ENCODE assay signal across 30 cellular contexts in the genomic region with DNA sequence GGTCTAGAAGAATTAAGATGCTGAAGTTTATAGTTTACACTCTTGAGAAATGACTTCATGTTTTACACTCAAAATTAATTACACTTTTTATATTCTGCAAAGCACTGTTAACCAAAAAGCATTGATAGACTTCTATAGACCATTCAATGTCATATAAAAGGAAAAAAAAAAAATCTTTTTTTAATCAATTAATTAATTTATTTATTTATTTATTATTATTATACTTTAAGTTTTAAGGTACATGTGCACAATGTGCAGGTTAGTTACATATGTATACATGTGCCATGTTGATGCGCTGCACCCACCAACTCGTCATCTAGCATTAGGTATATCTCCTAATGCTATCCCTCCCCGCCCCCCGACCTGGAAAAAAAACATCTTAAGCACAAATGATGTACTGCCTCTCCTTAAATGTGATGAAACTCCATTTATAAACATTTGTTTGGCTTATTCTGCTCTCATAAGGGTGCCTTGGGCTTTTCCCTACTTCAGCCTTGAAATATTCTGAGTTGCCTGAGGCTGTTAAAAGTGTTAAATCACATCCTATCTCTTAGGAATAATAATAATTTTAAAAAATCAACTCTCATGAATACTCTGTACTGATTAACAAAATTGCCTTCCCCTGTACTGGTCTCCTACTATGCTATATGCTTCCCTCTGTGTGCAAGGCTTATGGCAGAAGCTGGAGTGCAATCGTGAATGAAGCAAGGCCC.
"Had no signal": no experiment of that assay in that cellular context is flagged by ENCODE, and none has a peak within 500 bp of the region (broad histone marks: within the 10 kb centered on the region; RNA-seq: fewer than 3 reads in every experiment).

No MANE protein-coding gene starts in this region.

- H3K4me1 ChIP-seq: pancreas, prostate gland, testis, thyroid gland, transverse colon, vagina had no signal

- H3K9me3 Mint-ChIP-seq: mesothelial cell of epicardium, nephron progenitor cell had no signal

- H3K27me3 Mint-ChIP-seq: naive B cell; stimulated activated memory B cell treated with anti-CD40 and anti-IgM and Interleukin-4, amounts not matched to agents 10 μg/mL and 1 μg/mL and 100 μg/mL, for 72 hours had no signal

- H3K4me3 ChIP-seq: lower lobe of right lung, pancreas, prostate gland, skin epidermis, stomach, testis, thyroid gland, transverse colon, upper lobe of left lung, vagina had no signal

- H3K9me3 ChIP-seq: lower lobe of right lung, pancreas, prostate gland, stomach, testis, thyroid gland, transverse colon, upper lobe of left lung, vagina had no signal

- H3K36me3 Mint-ChIP-seq: mesothelial cell of epicardium; naive B cell; natural killer cell; stimulated activated memory B cell treated with anti-CD40 and anti-IgM and Interleukin-4, amounts not matched to agents 10 μg/mL and 1 μg/mL and 100 μg/mL, for 72 hours had no signal

- DNase-seq: hippocampal formation; kidney glomerular epithelial cell; left cardiac atrium; lower lobe of right lung; mammary epithelial cell; mesenchymal stem cell; naive B cell; natural killer cell; nephron progenitor cell; nucleus accumbens; pancreas; posterior cingulate gyrus; retina; right cardiac atrium; stimulated activated CD4-positive, alpha-beta T cell treated with anti-CD3 and anti-CD28 coated beads, Interleukin-4, amount 100 ng/mL, for 24 hours; stimulated activated CD8-positive, alpha-beta memory T cell treated with anti-CD3 and anti-CD28 coated beads, Interleukin-4, amount 100 ng/mL, for 48 hours; stimulated activated naive CD4-positive, alpha-beta T cell treated with Interleukin-2 at 50 U/mL for 16 hours; stomach; testis; thyroid gland; transverse colon; upper lobe of left lung had no signal

- H3K36me3 ChIP-seq: lower lobe of right lung, pancreas, prostate gland, stomach, thyroid gland, transverse colon, upper lobe of left lung, vagina had no signal

- H3K4me1 Mint-ChIP-seq: naive B cell; natural killer cell; stimulated activated memory B cell treated with anti-CD40 and anti-IgM and Interleukin-4, amounts not matched to agents 10 μg/mL and 1 μg/mL and 100 μg/mL, for 72 hours had no signal

- H3K27ac Mint-ChIP-seq: mesothelial cell of epicardium; naive B cell; natural killer cell; nephron progenitor cell; stimulated activated memory B cell treated with anti-CD40 and anti-IgM and Interleukin-4, amounts not matched to agents 10 μg/mL and 1 μg/mL and 100 μg/mL, for 72 hours had no signal

- H3K27ac ChIP-seq: lower lobe of right lung, pancreas, prostate gland, skin epidermis, stomach, testis, thyroid gland, transverse colon, upper lobe of left lung, vagina had no signal

- H3K4me3 Mint-ChIP-seq: mesothelial cell of epicardium; naive B cell; natural killer cell; nephron progenitor cell; stimulated activated memory B cell treated with anti-CD40 and anti-IgM and Interleukin-4, amounts not matched to agents 10 μg/mL and 1 μg/mL and 100 μg/mL, for 72 hours had no signal

- H3K27me3 ChIP-seq: stomach, testis, thyroid gland, transverse colon, upper lobe of left lung, vagina had no signal

- ATAC-seq: left cardiac atrium; left lobe of liver; natural killer cell; pancreas; right cardiac atrium; sciatic nerve; stimulated activated memory B cell treated with anti-CD40 and anti-IgM and Interleukin-4, amounts not matched to agents 10 μg/mL and 1 μg/mL and 100 μg/mL, for 72 hours had no signal

- FAIRE-seq: keratinocyte, pancreas had no signal
